ENCODE assay signal across 14 cellular contexts in the genomic region with DNA sequence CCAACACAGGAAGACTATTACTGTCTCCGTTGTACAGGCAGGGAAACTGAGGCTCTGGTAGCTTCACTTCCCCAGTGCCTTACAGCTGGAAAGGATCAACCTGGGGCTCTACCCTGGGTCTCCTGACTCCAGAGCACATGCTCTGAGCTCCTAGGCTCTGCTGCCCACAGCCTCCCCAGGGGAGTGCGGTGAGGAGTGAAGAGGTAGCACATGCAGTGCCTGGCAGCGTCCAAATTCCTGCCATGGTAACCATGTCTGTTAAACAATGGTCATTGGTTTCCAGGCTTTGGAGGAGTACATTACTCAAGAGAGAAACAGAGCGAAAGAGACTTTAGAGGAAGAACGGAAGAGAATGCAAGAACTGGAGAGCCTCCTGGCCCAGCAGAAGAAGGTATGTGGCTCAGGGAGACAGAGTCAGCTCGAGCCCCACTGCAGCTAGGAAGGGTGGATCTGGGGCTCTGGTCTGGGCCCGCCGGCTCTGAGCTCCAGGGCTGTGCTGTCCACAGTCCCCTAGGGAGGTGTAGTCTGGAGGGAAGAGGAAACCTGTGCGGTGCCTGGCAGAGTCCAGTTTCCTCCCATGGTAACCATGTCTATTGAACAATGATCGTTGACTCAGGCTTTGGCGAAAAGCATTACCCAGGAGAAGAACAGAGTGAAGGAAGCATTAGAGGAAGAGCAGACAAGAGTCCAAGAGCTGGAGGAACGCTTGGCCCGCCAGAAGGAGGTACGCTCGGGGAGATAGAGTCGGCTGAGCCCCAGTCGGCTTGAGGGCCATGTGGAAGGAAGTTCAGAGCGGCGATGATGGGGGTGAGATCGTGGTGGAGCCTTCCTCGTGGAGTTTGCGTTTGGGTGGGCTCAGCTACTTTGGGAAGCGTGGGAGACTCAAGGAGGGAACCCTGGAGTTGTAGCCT.
A peak's percentile ranks its signal among the peaks of the same experiment; 100 is the strongest.
DNase-seq lines count a peak whose midpoint lies in the region; ATAC-seq, FAIRE-seq and TF ChIP-seq lines count a peak whose summit lies in the region.
"Had no signal": no experiment of that assay in that cellular context is flagged by ENCODE, and none has a peak within 500 bp of the region (broad histone marks: within the 10 kb centered on the region; RNA-seq: fewer than 3 reads in every experiment).

No MANE protein-coding gene starts in this region.

- in situ Hi-C loops in IMR-90 (cut with MboI; ENCODE audit: low sequenced_read_pairs), result loop anchor here (5.0 kb wide), 1 partner anchor 67 kb away; no protein-coding TSS in a partner anchor

- no peak overlapping the region for H2BK120ac ChIP-seq in IMR-90 (ENCODE audit: low read depth, low read length)

- no peak overlapping the region for H4K5ac ChIP-seq in IMR-90 (ENCODE audit: low read depth, low read length)

- no peaks in the 10 kb centered on the region for H3K36me3 ChIP-seq in CD8-positive, alpha-beta memory T cell (ENCODE audit: insufficient read depth, low read length)
- no peaks in the 10 kb centered on the region for H3K36me3 ChIP-seq in IMR-90 (ENCODE audit: control insufficient read depth, insufficient read depth, low read length)
- H3K36me3 ChIP-seq in adrenal gland (replicated peaks in 1 of 2), result no peaks in the 10 kb centered on the region
- no peaks in the 10 kb centered on the region for H3K36me3 ChIP-seq in lung (ENCODE audit: control insufficient read depth in 2 of 2, insufficient read depth in 2 of 2, low read length in 2 of 2)
- H3K36me3 ChIP-seq in right lobe of liver, result no peaks in the 10 kb centered on the region
- H3K36me3 ChIP-seq in small intestine (ENCODE audit: control insufficient read depth in 2 of 2, insufficient read depth in 2 of 2, low read length in 2 of 2), result no peaks in the 10 kb centered on the region
- H3K36me3 ChIP-seq: neutrophil, tibial artery had no signal

- no peaks in the 10 kb centered on the region for H4K20me1 ChIP-seq in IMR-90 (ENCODE audit: insufficient read depth, low read length)

- H3K9me3 Mint-ChIP-seq in CD8-positive, alpha-beta memory T cell, result no peaks in the 10 kb centered on the region

- no peak overlapping the region for H2BK5ac ChIP-seq in IMR-90 (ENCODE audit: low read depth, low read length, poor library complexity, severe bottlenecking)

- 0 out of 2 replicates have a peak overlapping the region, but pooled peaks have one; percentile 11 for H2AK5ac ChIP-seq in IMR-90 (ENCODE audit: low read depth, low read length)

- no peak overlapping the region; the same call in 1 of the 2 replicates for H3K4ac ChIP-seq in IMR-90 (ENCODE audit: low read depth, low read length)

- H2AFZ ChIP-seq in IMR-90 (replicated peaks; ENCODE audit: low read length, poor library complexity), result no peak overlapping the region

- H3K18ac ChIP-seq in IMR-90 (ENCODE audit: low read depth, low read length), result no peak overlapping the region

- no peaks in the 10 kb centered on the region for H3K9me1 ChIP-seq in IMR-90 (ENCODE audit: insufficient read depth, low read length)

- H3K27me3 Mint-ChIP-seq in CD8-positive, alpha-beta memory T cell, result peaks cover 0 to 3% of the 10 kb centered on the region in 2 donors

- H3K9ac ChIP-seq in IMR-90 (ENCODE audit: low read depth, low read length), result no peak overlapping the region

- H3K56ac ChIP-seq in IMR-90 (ENCODE audit: extremely low read depth, insufficient read depth, low read length), result no peak overlapping the region

- H3K14ac ChIP-seq in IMR-90 (replicated peaks; ENCODE audit: low read depth, low read length), result no peak overlapping the region

- no peak overlapping the region for H3K4me2 ChIP-seq in IMR-90 (ENCODE audit: low read depth, low read length)

- H3K27ac Mint-ChIP-seq in CD8-positive, alpha-beta memory T cell, result peak overlapping the region; percentile 82 to 98 (median 91)

- no peak overlapping the region for H4K91ac ChIP-seq in IMR-90 (ENCODE audit: insufficient read depth, low read depth, low read length)

- TF ChIP-seq POLR2A in IMR-90 (IDR thresholded peaks at IDR 0.05; ENCODE audit: low read depth, low read length) (no peak), adrenal gland (IDR thresholded peaks at IDR 0.05) (no peak), right lobe of liver (IDR thresholded peaks at IDR 0.05) (no peak)

- H2BK20ac ChIP-seq in IMR-90 (ENCODE audit: low read depth, low read length), result no peak overlapping the region

- no peaks in the 10 kb centered on the region for H3K27me3 ChIP-seq in CD8-positive, alpha-beta memory T cell (ENCODE audit: insufficient read depth, low read length, poor library complexity, severe bottlenecking)
- H3K27me3 ChIP-seq in IMR-90 (ENCODE audit: control insufficient read depth, insufficient read depth, low read length), result no peaks in the 10 kb centered on the region
- H3K27me3 ChIP-seq in adrenal gland, result no peaks in the 10 kb centered on the region
- no peaks in the 10 kb centered on the region for H3K27me3 ChIP-seq in lung (ENCODE audit: control insufficient read depth, insufficient read depth)
- H3K27me3 ChIP-seq in right lobe of liver, result no peaks in the 10 kb centered on the region
- no peaks in the 10 kb centered on the region for H3K27me3 ChIP-seq in small intestine (ENCODE audit: control insufficient read depth in 2 of 2, insufficient read depth in 2 of 2, low read length in 2 of 2)
- H3K27me3 ChIP-seq: tibial artery had no signal

- peaks cover 0 to 1% (median 0%) of the 10 kb centered on the region in 3 donors for H3K36me3 Mint-ChIP-seq in CD8-positive, alpha-beta memory T cell

- CTCF ChIA-PET in CD8-positive, alpha-beta memory T cell (lab: Charles Lee), result interaction anchor here (1.3 kb wide), 1 partner anchor 22 kb away, joined by 4 read pairs; no protein-coding TSS in a partner anchor
- CTCF ChIA-PET in IMR-90 (lab: Yijun Ruan, JAX), result no interaction called here

- H3K23ac ChIP-seq in IMR-90 (ENCODE audit: low read depth, low read length), result no peak overlapping the region

- no peaks in the 10 kb centered on the region for H3K9me3 ChIP-seq in CD8-positive, alpha-beta memory T cell (ENCODE audit: low read length)
- H3K9me3 ChIP-seq in IMR-90 (ENCODE audit: control insufficient read depth, insufficient read depth, low read length) (0 out of 2 replicates have a peak, but pooled peaks cover 2% of the 10 kb centered on the region), adrenal gland (replicated peaks in 1 of 3) (no peaks in the 10 kb centered on the region), lung (ENCODE audit: control insufficient read depth in 2 of 2, insufficient read depth in 1 of 2, low read length in 1 of 2) (no peaks in the 10 kb centered on the region), right lobe of liver (no peaks in the 10 kb centered on the region), small intestine (ENCODE audit: control insufficient read depth, low read depth) (no peaks in the 10 kb centered on the region)
- H3K9me3 ChIP-seq: Caco-2, neutrophil, tibial artery had no signal

- dilution Hi-C loops in IMR-90 (cut with HindIII; ENCODE audit: low sequenced_read_pairs, unreplicated experiment), result no loop called here

- TF ChIP-seq CTCF in IMR-90 (conservative IDR thresholded peaks at IDR 0.05; ENCODE audit: low read depth, low read length) (no peak), adrenal gland (IDR thresholded peaks at IDR 0.05) (no peak), lung (IDR thresholded peaks at IDR 0.05; ENCODE audit: control extremely low read depth, extremely low read depth) (no peak), right lobe of liver (IDR thresholded peaks at IDR 0.05) (no peak)

- no TSS peak for BruUV-seq in IMR-90 (replicated peaks; lab: Mats Ljungman, UMichigan)

- WGBS in IMR-90 (ENCODE audit: extremely low coverage in 2 of 2, insufficient read length in 1 of 2), 2 experiments, result 87% methylated on average over 6 of the region's 23 CpGs; no CpG with 5 or more reads in 1 of the 2 experiments
- WGBS in adrenal gland, 4 donors, result 85 to 92% (median 88%) methylated on average over 23 of the region's 23 CpGs
- 81 to 85% methylated on average over 23 of the region's 23 CpGs for WGBS in lung, 2 donors
- WGBS in right lobe of liver (ENCODE audit: insufficient coverage, low coverage, low lambda C conversion rate, missing lambda C conversion rate), result 81% methylated on average over 16 of the region's 23 CpGs
- WGBS in small intestine, 3 donors, result 87 to 93% (median 90%) methylated on average over 23 of the region's 23 CpGs

- peak overlapping the region; percentile 64 for H3K27ac ChIP-seq in CD8-positive, alpha-beta memory T cell (ENCODE audit: low read depth, low read length)
- H3K27ac ChIP-seq in IMR-90 (ENCODE audit: insufficient read depth, low read length) (no peak overlapping the region), adrenal gland (peak overlapping the region; percentile 42 to 86 (median 79)), lung (ENCODE audit: low read depth in 1 of 2, low read length in 1 of 2) (no peak overlapping the region), right lobe of liver (no peak overlapping the region), small intestine (ENCODE audit: low read depth in 1 of 2, low read length in 1 of 2) (peak overlapping the region in 1 of 2 donors; percentile 85)

- H3K4me1 Mint-ChIP-seq in CD8-positive, alpha-beta memory T cell, result peaks cover 72 to 77% (median 76%) of the 10 kb centered on the region in 3 donors

- peaks cover 45% of the 10 kb centered on the region for H3K4me1 ChIP-seq in CD8-positive, alpha-beta memory T cell (ENCODE audit: insufficient read depth, low read length)
- H3K4me1 ChIP-seq in IMR-90 (ENCODE audit: control insufficient read depth, insufficient read depth, low read length), result peaks cover 6% of the 10 kb centered on the region
- H3K4me1 ChIP-seq in adrenal gland (replicated peaks in 1 of 2), result peaks cover 18 to 20% of the 10 kb centered on the region in 2 donors
- H3K4me1 ChIP-seq in lung (ENCODE audit: control insufficient read depth in 2 of 2, insufficient read depth in 2 of 2, low read length in 2 of 2), result peaks cover 0 to 4% of the 10 kb centered on the region in 2 donors
- H3K4me1 ChIP-seq in right lobe of liver, result peaks cover 0 to 2% (median 0%) of the 10 kb centered on the region in 4 donors
- H3K4me1 ChIP-seq in small intestine (ENCODE audit: control insufficient read depth in 2 of 2, insufficient read depth in 1 of 2, low read depth in 1 of 2, low read length in 1 of 2), result peaks cover 4% of the 10 kb centered on the region in 2 donors
- H3K4me1 ChIP-seq: Caco-2 had no signal

- no peak for FAIRE-seq in small intestine (lab: Jason Lieb, UNC)
- FAIRE-seq: frontal cortex had no signal

- POLR2A ChIA-PET in CD8-positive, alpha-beta memory T cell (lab: Charles Lee), result no interaction called here
- POLR2A ChIA-PET in IMR-90 (lab: Charles Lee; ENCODE audit: unreplicated experiment), result no interaction called here

- peak overlapping the region; percentile 23 to 85 (median 74) for H3K4me3 Mint-ChIP-seq in CD8-positive, alpha-beta memory T cell

- DNase-seq in CD8-positive, alpha-beta memory T cell, result no peak
- no peak for DNase-seq in IMR-90
- DNase-seq in adrenal gland, result no peak
- no peak for DNase-seq in lung (ENCODE audit: low spot score)
- DNase-seq in GM03348 (ENCODE audit: low spot score), result no peak
- DNase-seq in right lobe of liver, result no peak
- DNase-seq in small intestine, result no peak
- DNase-seq: Caco-2; NCI-H2029 treated with DMSO at 0.1 percent for 48 hours; stimulated activated CD4-positive, alpha-beta T cell treated with anti-CD3 and anti-CD28 coated beads, Interleukin-12 subunit alpha, Interleukin-12 subunit beta, amount 100 ng/mL, for 4 hours; T1000 had no signal

- 0 out of 3 replicates have a peak overlapping the region, but pooled peaks have one; percentile 27 for H2BK15ac ChIP-seq in IMR-90 (ENCODE audit: low read depth, low read length)

- H3K79me1 ChIP-seq in IMR-90 (ENCODE audit: low read depth in 1 of 2, low read length in 2 of 2), result no peaks in the 10 kb centered on the region

- TF ChIP-seq RAD21 in IMR-90 (IDR thresholded peaks at IDR 0.05; ENCODE audit: low read length), result no peak

- no peak overlapping the region for H2AK9ac ChIP-seq in IMR-90 (replicated peaks; ENCODE audit: low read depth, low read length, poor library complexity)

- intact Hi-C loops in IMR-90 (cut with micrococcal nuclease) (no loop called here), adrenal gland (cut with DNase I) (no loop called here), right lobe of liver (cut with DNase I) (no loop called here)

- H3K4me3 ChIP-seq in CD8-positive, alpha-beta memory T cell (ENCODE audit: low read length), result no peak overlapping the region
- H3K4me3 ChIP-seq in IMR-90 (ENCODE audit: insufficient read depth, low read depth, low read length) (no peak overlapping the region), adrenal gland (no peak overlapping the region), lung (peak overlapping the region; percentile 1), right lobe of liver (no peak overlapping the region), small intestine (ENCODE audit: low read depth in 1 of 2, low read length in 2 of 2) (no peak overlapping the region)
- H3K4me3 ChIP-seq: tibial artery had no signal

- no peak for ATAC-seq in IMR-90 (ENCODE audit: low read depth)
- ATAC-seq in lung (ENCODE audit: insufficient read depth, low FRiP score), result no peak
- no peak for ATAC-seq in right lobe of liver

- H4K8ac ChIP-seq in IMR-90 (ENCODE audit: low read depth in 2 of 2, low read length in 2 of 2), result no peak overlapping the region

Comparison
In these comparisons a context has a peak if more than half of its experiments do, and no peak if none do; other contexts are left out.
1. H3K27ac ChIP-seq: peak in CD8-positive, alpha-beta memory T cell (single experiment) and adrenal gland (5 of 5); none in IMR-90 (single experiment), lung (0 of 2) and right lobe of liver (0 of 3).